In the genomic region with DNA sequence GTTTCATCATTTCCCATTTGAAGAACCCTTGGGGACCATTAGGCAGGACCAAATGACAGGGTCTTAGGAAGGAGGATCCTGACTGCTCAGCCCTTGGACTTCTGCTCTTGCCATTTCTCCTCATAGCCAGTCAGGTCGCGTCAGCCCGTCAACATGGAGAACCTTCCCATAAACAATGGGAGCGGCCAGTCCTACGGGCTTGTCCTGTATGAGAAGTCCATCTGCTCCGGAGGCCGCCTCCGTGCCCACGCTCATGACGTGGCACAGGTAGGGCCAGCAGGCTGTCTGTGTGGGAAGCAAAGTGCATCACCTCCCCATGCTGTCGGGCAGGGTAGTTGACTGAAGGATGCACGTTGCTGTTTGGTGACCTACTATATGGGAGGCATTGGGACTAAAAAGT, we compare ENCODE assay signal across 1 cellular context.
TF ChIP-seq lines count a peak whose summit lies in the region.

No MANE protein-coding gene starts in this region.

TF ChIP-seq in GM23338, 12 proteins besides CTCF, POLR2A, EP300 and RAD21:
- TF ChIP-seq, protein P1, sequence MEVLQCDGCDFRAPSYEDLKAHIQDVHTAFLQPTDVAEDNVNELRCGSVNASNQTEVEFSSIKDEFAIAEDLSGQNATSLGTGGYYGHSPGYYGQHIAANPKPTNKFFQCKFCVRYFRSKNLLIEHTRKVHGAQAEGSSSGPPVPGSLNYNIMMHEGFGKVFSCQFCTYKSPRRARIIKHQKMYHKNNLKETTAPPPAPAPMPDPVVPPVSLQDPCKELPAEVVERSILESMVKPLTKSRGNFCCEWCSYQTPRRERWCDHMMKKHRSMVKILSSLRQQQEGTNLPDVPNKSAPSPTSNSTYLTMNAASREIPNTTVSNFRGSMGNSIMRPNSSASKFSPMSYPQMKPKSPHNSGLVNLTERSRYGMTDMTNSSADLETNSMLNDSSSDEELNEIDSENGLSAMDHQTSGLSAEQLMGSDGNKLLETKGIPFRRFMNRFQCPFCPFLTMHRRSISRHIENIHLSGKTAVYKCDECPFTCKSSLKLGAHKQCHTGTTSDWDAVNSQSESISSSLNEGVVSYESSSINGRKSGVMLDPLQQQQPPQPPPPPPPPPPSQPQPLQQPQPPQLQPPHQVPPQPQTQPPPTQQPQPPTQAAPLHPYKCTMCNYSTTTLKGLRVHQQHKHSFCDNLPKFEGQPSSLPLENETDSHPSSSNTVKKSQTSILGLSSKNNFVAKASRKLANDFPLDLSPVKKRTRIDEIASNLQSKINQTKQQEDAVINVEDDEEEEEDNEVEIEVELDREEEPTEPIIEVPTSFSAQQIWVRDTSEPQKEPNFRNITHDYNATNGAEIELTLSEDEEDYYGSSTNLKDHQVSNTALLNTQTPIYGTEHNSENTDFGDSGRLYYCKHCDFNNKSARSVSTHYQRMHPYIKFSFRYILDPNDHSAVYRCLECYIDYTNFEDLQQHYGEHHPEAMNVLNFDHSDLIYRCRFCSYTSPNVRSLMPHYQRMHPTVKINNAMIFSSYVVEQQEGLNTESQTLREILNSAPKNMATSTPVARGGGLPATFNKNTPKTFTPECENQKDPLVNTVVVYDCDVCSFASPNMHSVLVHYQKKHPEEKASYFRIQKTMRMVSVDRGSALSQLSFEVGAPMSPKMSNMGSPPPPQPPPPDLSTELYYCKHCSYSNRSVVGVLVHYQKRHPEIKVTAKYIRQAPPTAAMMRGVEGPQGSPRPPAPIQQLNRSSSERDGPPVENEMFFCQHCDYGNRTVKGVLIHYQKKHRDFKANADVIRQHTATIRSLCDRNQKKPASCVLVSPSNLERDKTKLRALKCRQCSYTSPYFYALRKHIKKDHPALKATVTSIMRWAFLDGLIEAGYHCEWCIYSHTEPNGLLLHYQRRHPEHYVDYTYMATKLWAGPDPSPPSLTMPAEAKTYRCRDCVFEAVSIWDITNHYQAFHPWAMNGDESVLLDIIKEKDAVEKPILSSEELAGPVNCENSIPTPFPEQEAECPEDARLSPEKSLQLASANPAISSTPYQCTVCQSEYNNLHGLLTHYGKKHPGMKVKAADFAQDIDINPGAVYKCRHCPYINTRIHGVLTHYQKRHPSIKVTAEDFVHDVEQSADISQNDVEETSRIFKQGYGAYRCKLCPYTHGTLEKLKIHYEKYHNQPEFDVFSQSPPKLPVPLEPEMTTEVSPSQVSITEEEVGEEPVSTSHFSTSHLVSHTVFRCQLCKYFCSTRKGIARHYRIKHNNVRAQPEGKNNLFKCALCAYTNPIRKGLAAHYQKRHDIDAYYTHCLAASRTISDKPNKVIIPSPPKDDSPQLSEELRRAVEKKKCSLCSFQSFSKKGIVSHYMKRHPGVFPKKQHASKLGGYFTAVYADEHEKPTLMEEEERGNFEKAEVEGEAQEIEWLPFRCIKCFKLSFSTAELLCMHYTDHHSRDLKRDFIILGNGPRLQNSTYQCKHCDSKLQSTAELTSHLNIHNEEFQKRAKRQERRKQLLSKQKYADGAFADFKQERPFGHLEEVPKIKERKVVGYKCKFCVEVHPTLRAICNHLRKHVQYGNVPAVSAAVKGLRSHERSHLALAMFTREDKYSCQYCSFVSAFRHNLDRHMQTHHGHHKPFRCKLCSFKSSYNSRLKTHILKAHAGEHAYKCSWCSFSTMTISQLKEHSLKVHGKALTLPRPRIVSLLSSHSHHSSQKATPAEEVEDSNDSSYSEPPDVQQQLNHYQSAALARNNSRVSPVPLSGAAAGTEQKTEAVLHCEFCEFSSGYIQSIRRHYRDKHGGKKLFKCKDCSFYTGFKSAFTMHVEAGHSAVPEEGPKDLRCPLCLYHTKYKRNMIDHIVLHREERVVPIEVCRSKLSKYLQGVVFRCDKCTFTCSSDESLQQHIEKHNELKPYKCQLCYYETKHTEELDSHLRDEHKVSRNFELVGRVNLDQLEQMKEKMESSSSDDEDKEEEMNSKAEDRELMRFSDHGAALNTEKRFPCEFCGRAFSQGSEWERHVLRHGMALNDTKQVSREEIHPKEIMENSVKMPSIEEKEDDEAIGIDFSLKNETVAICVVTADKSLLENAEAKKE (CRISPR knock-in tag; IDR thresholded peaks at IDR 0.05), result no peak
- TF ChIP-seq POLR2AphosphoS5 (IDR thresholded peaks at IDR 0.05; ENCODE audit: low read depth), result 0 out of 2 replicates have a peak, but pooled peaks have one; percentile 24
